ENCODE assay signal across 13 cellular contexts in genomic region chr3:58042947-58043707, GRCh38. TPM values are rescaled to one million over a fixed set of nuclear protein-coding genes. Genes with fewer than 3 reads are reported as not detected.
A peak's percentile ranks its signal among the peaks of the same experiment; 100 is the strongest.
DNase-seq lines count a peak whose midpoint lies in the region; ATAC-seq and TF ChIP-seq lines count a peak whose summit lies in the region.
"Had no signal": no experiment of that assay in that cellular context is flagged by ENCODE, and none has a peak within 500 bp of the region (broad histone marks: within the 10 kb centered on the region; RNA-seq: fewer than 3 reads in every experiment).

No MANE protein-coding gene starts in this region.

- H3K79me2 ChIP-seq in hepatocyte = peaks cover 100% of the 10 kb centered on the region

- H3K27ac Mint-ChIP-seq in CD4-positive, alpha-beta T cell = peak overlapping the region; percentile 20

- no peaks in the 10 kb centered on the region for H3K9me3 Mint-ChIP-seq in CD4-positive, alpha-beta T cell

- H3K4me3 ChIP-seq in RWPE2 (ENCODE audit: severe bottlenecking) (no peak overlapping the region), hepatocyte (no peak overlapping the region), sigmoid colon (no peak overlapping the region), brain microvascular endothelial cell (ENCODE audit: low read depth, low read length) (no peak overlapping the region)

- no peaks in the 10 kb centered on the region for H3K9me3 ChIP-seq in CD4-positive, alpha-beta T cell (ENCODE audit: control insufficient read depth, low read length)
- H3K9me3 ChIP-seq in RWPE2 (ENCODE audit: severe bottlenecking) (no peaks in the 10 kb centered on the region), hepatocyte (ENCODE audit: low read depth) (no peaks in the 10 kb centered on the region), sigmoid colon (no peaks in the 10 kb centered on the region)

- no peak overlapping the region for H3K4me3 Mint-ChIP-seq in CD4-positive, alpha-beta T cell

- no peak for TF ChIP-seq POLR2A in sigmoid colon (IDR thresholded peaks at IDR 0.05)

- no peak for TF ChIP-seq CTCF in CD4-positive, alpha-beta T cell (IDR thresholded peaks at IDR 0.05)
- TF ChIP-seq CTCF in RWPE2 (IDR thresholded peaks at IDR 0.05; ENCODE audit: poor library complexity, severe bottlenecking) = no peak
- no peak for TF ChIP-seq CTCF in hepatocyte (IDR thresholded peaks at IDR 0.05; ENCODE audit: poor library complexity)
- TF ChIP-seq CTCF in sigmoid colon (IDR thresholded peaks at IDR 0.05) = no peak
- TF ChIP-seq CTCF in brain microvascular endothelial cell (IDR thresholded peaks at IDR 0.05; ENCODE audit: low read depth, low read length, missing control alignments) = no peak

- intact Hi-C loops in CD4-positive, alpha-beta T cell (cut with DNase I, micrococcal nuclease) = no loop called here
- intact Hi-C loops in sigmoid colon (cut with DNase I) = no loop called here

- H3K27ac ChIP-seq in CD4-positive, alpha-beta T cell (ENCODE audit: low read depth, low read length) = no peak overlapping the region
- H3K27ac ChIP-seq in RWPE2 (ENCODE audit: poor library complexity, severe bottlenecking) = peak overlapping the region; percentile 94
- peak overlapping the region; percentile 65 for H3K27ac ChIP-seq in hepatocyte
- peak overlapping the region; percentile 64 to 93 (median 84) for H3K27ac ChIP-seq in sigmoid colon
- H3K27ac ChIP-seq in brain microvascular endothelial cell = no peak overlapping the region

- no peaks in the 10 kb centered on the region for H3K36me3 Mint-ChIP-seq in CD4-positive, alpha-beta T cell (ENCODE audit: low read depth)

- peaks cover 77% of the 10 kb centered on the region for H3K36me3 ChIP-seq in RWPE2 (ENCODE audit: low read depth)
- H3K36me3 ChIP-seq in hepatocyte (replicated peaks; ENCODE audit: insufficient read depth, low read depth) = no peaks in the 10 kb centered on the region
- no peaks in the 10 kb centered on the region for H3K36me3 ChIP-seq in sigmoid colon
- no peaks in the 10 kb centered on the region for H3K36me3 ChIP-seq in brain microvascular endothelial cell (replicated peaks)

- no peak overlapping the region for H2AFZ ChIP-seq in hepatocyte

- no peaks in the 10 kb centered on the region for H3K9me2 ChIP-seq in hepatocyte (replicated peaks; ENCODE audit: insufficient read depth)

- no peaks in the 10 kb centered on the region for H3K27me3 ChIP-seq in CD4-positive, alpha-beta T cell (ENCODE audit: control insufficient read depth, insufficient read depth, low read length)
- H3K27me3 ChIP-seq in RWPE2 (ENCODE audit: insufficient read depth, poor library complexity, severe bottlenecking) = no peaks in the 10 kb centered on the region
- H3K27me3 ChIP-seq in hepatocyte = no peaks in the 10 kb centered on the region
- H3K27me3 ChIP-seq in sigmoid colon = no peaks in the 10 kb centered on the region
- no peaks in the 10 kb centered on the region for H3K27me3 ChIP-seq in brain microvascular endothelial cell (replicated peaks)

- in situ Hi-C loops in brain microvascular endothelial cell (cut with HindIII; ENCODE audit: low pct_ligation_motif_present, low sequenced_read_pairs) = no loop called here

- no peak for DNase-seq in CD4-positive, alpha-beta T cell
- DNase-seq in RWPE2 (ENCODE audit: low spot score) = no peak
- DNase-seq in hepatocyte (ENCODE audit: low spot score) = no peak
- no peak for DNase-seq in sigmoid colon
- DNase-seq in effector CD4-positive, alpha-beta T cell = no peak
- no peak for DNase-seq in brain microvascular endothelial cell
- no peak for DNase-seq in kidney glomerular epithelial cell (lab: John Stamatoyannopoulos, UW)
- DNase-seq: activated naive CD4-positive, alpha-beta T cell treated with Interleukin-2 at 50 U/mL for 16 hours; AML-193; hippocampal formation; NCI-H187 treated with DMSO at 0.1 percent for 48 hours; nucleus accumbens had no signal

- no peak for ATAC-seq in CD4-positive, alpha-beta T cell (ENCODE audit: poor library complexity)
- ATAC-seq in RWPE2 (ENCODE audit: low read depth) (no peak), GM19328 (IDR thresholded peaks at IDR 0.05; ENCODE audit: unreplicated experiment) (no peak)

- peaks cover 39% of the 10 kb centered on the region for H4K20me1 ChIP-seq in hepatocyte (ENCODE audit: insufficient read depth, poor library complexity, severe bottlenecking)

- POLR2A ChIA-PET in CD4-positive, alpha-beta T cell (lab: Charles Lee) = no interaction called here

- WGBS in hepatocyte (ENCODE audit: low lambda C conversion rate, missing lambda C conversion rate) = 75% methylated on average over 6 of the region's 6 CpGs
- 77 to 92% methylated on average over 6 of the region's 6 CpGs for WGBS in sigmoid colon, 2 donors

- TF ChIP-seq EP300 in sigmoid colon (IDR thresholded peaks at IDR 0.05) = no peak

- peaks cover 87% of the 10 kb centered on the region for H3K4me1 ChIP-seq in RWPE2 (ENCODE audit: insufficient read depth, poor library complexity, severe bottlenecking)
- H3K4me1 ChIP-seq in hepatocyte (ENCODE audit: insufficient read depth) = peaks cover 60% of the 10 kb centered on the region
- H3K4me1 ChIP-seq in sigmoid colon = peaks cover 0 to 92% (median 83%) of the 10 kb centered on the region in 4 donors

- peaks cover 54% of the 10 kb centered on the region for H3K4me1 Mint-ChIP-seq in CD4-positive, alpha-beta T cell (ENCODE audit: low read depth)

- CTCF ChIA-PET in CD4-positive, alpha-beta T cell (lab: Charles Lee) = interaction anchor here (0.7 kb wide), 2 partner anchors 22 to 61 kb away, joined by 4 read pairs; no protein-coding TSS in a partner anchor

- H3K4me2 ChIP-seq in hepatocyte = no peak overlapping the region

- no peaks in the 10 kb centered on the region for H3K27me3 Mint-ChIP-seq in CD4-positive, alpha-beta T cell

RNA-seq across cellular contexts. Expression of gene FLNB, which starts 34.9 kb away (rescaled TPM):
- total RNA-seq in CD4-positive, alpha-beta T cell = 10 to 100 TPM; 39.7 to 42.1 TPM
- 136 and 172 TPM in 2 replicates for total RNA-seq in hepatocyte
- 69.4 and 74.2 TPM in 2 replicates for polyA plus RNA-seq in hepatocyte
- 100 to 1,000 TPM in 1 of 4 donors, 10 to 100 TPM in 3; 51.7 to 121 (median 76.7) TPM for total RNA-seq in sigmoid colon
- 100 to 1,000 TPM; 109 to 277 (median 121) TPM for polyA plus RNA-seq in sigmoid colon

Comparison
In these comparisons a context has a peak if more than half of its experiments do, and no peak if none do; other contexts are left out.
1. H3K27ac ChIP-seq: peak in RWPE2 (single experiment), hepatocyte (single experiment) and sigmoid colon (4 of 4); none in CD4-positive, alpha-beta T cell (single experiment) and brain microvascular endothelial cell (single experiment).